30 cellular contexts compared by ENCODE assay signal in the genomic region with DNA sequence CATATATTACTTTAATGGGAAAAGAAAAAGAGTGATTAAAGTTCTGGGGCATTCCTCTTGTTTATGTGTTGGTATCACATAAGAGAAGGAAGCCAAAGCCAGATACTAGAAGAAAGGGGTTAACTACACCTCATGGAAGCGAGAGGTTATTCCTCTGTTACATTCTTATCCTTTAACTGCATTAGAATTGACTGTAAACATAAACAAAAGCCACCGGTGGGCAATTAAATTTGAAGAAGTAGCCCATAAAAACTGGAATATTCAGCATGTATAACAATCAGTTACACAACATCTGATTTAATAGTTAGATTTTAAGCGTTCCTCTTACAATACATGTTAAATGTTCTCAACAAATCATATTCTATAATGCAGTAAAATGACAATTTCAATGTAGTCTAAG.
"Had no signal": no experiment of that assay in that cellular context is flagged by ENCODE, and none has a peak within 500 bp of the region (broad histone marks: within the 10 kb centered on the region; RNA-seq: fewer than 3 reads in every experiment).

No MANE protein-coding gene starts in this region.

- H3K79me2 ChIP-seq: parathyroid adenoma had no signal

- H3K4me3 ChIP-seq: ovary, psoas muscle, skin epidermis, smooth muscle cell, spleen, suprapubic skin, testis, tibial artery, transverse colon, upper lobe of right lung, uterus had no signal

- H3K4me1 ChIP-seq: psoas muscle, spleen, suprapubic skin, testis, tibial artery, upper lobe of right lung, uterus had no signal

- H2AFZ ChIP-seq: parathyroid adenoma had no signal

- H3K9me3 ChIP-seq: ovary, psoas muscle, spleen, suprapubic skin, testis, tibial artery, transverse colon, upper lobe of right lung, uterus had no signal

- H3K9ac ChIP-seq: parathyroid adenoma had no signal

- DNase-seq: naive B cell; occipital lobe; ovary; posterior cingulate gyrus; psoas muscle; right cardiac atrium; spleen; stimulated activated CD4-positive, alpha-beta T cell treated with anti-CD3 and anti-CD28 coated beads, Interleukin-12 subunit alpha, Interleukin-12 subunit beta, amount 100 ng/mL, for 4 hours; stimulated activated CD4-positive, alpha-beta T cell treated with anti-CD3 and anti-CD28 coated beads, Interleukin-1b, Interleukin-23, amount 100 ng/mL, for 48 hours; stimulated activated CD4-positive, alpha-beta T cell treated with anti-CD3 and anti-CD28 coated beads, Interleukin-4, amount 100 ng/mL, for 1 hour; stimulated activated CD4-positive, alpha-beta T cell treated with anti-CD3 and anti-CD28 coated beads, Interleukin-4, amount 100 ng/mL, for 4 hours; stimulated activated CD8-positive, alpha-beta memory T cell treated with anti-CD3 and anti-CD28 coated beads, Interleukin-4, amount 100 ng/mL, for 48 hours; stimulated activated naive CD4-positive, alpha-beta T cell; stimulated activated naive CD8-positive, alpha-beta T cell treated with anti-CD3 and anti-CD28 coated beads, Interleukin-15, amount 100 ng/mL, for 72 hours; stimulated activated naive CD8-positive, alpha-beta T cell treated with anti-CD3 and anti-CD28 coated beads, Interleukin-15, Interleukin-2, amounts not matched to agents 100 U/mL and 50 U/mL, for 24 hours; testis; tibial artery; transverse colon; upper lobe of right lung; uterus had no signal

- H3K36me3 ChIP-seq: ovary, spleen, suprapubic skin, tibial artery, transverse colon, upper lobe of right lung, uterus had no signal

- H3K36me3 Mint-ChIP-seq: natural killer cell treated with Interleukin-12 subunit alpha and Interleukin-12 subunit beta and Interleukin-15 and Interleukin-18, amount 100 ng/mL, for 72 hours; type B pancreatic cell had no signal

- H3K4me2 ChIP-seq: smooth muscle cell had no signal

- H3K4me3 Mint-ChIP-seq: naive B cell; naive thymus-derived CD8-positive, alpha-beta T cell; natural killer cell treated with Interleukin-12 subunit alpha and Interleukin-12 subunit beta and Interleukin-15 and Interleukin-18, amount 100 ng/mL, for 72 hours; neural crest cell; stimulated activated memory B cell treated with anti-CD40 and anti-IgM and Interleukin-4, amounts not matched to agents 10 μg/mL and 1 μg/mL and 100 μg/mL, for 72 hours; stimulated activated naive CD8-positive, alpha-beta T cell treated with anti-CD3 and anti-CD28 coated beads, Interleukin-15, amount 100 ng/mL, for 72 hours; type B pancreatic cell had no signal

- H3K27ac ChIP-seq: ovary, parathyroid adenoma, psoas muscle, skin epidermis, spleen, suprapubic skin, testis, tibial artery, transverse colon, upper lobe of right lung, uterus had no signal

- H3K9me3 Mint-ChIP-seq: naive B cell; naive thymus-derived CD8-positive, alpha-beta T cell; natural killer cell treated with Interleukin-12 subunit alpha and Interleukin-12 subunit beta and Interleukin-15 and Interleukin-18, amount 100 ng/mL, for 72 hours; neural crest cell; stimulated activated memory B cell treated with anti-CD40 and anti-IgM and Interleukin-4, amounts not matched to agents 10 μg/mL and 1 μg/mL and 100 μg/mL, for 72 hours; stimulated activated naive CD8-positive, alpha-beta T cell treated with anti-CD3 and anti-CD28 coated beads, Interleukin-15, amount 100 ng/mL, for 72 hours; type B pancreatic cell had no signal

- H3K27me3 Mint-ChIP-seq: naive B cell; naive thymus-derived CD8-positive, alpha-beta T cell; natural killer cell treated with Interleukin-12 subunit alpha and Interleukin-12 subunit beta and Interleukin-15 and Interleukin-18, amount 100 ng/mL, for 72 hours; progenitor cell of endocrine pancreas; stimulated activated memory B cell treated with anti-CD40 and anti-IgM and Interleukin-4, amounts not matched to agents 10 μg/mL and 1 μg/mL and 100 μg/mL, for 72 hours; stimulated activated naive CD8-positive, alpha-beta T cell treated with anti-CD3 and anti-CD28 coated beads, Interleukin-15, amount 100 ng/mL, for 72 hours; type B pancreatic cell had no signal

- H3K4me1 Mint-ChIP-seq: stimulated activated memory B cell treated with anti-CD40 and anti-IgM and Interleukin-4, amounts not matched to agents 10 μg/mL and 1 μg/mL and 100 μg/mL, for 72 hours; stimulated activated naive CD8-positive, alpha-beta T cell treated with anti-CD3 and anti-CD28 coated beads, Interleukin-15, amount 100 ng/mL, for 72 hours had no signal

- H3K27ac Mint-ChIP-seq: naive B cell; naive thymus-derived CD8-positive, alpha-beta T cell; natural killer cell treated with Interleukin-12 subunit alpha and Interleukin-12 subunit beta and Interleukin-15 and Interleukin-18, amount 100 ng/mL, for 72 hours; progenitor cell of endocrine pancreas; stimulated activated memory B cell treated with anti-CD40 and anti-IgM and Interleukin-4, amounts not matched to agents 10 μg/mL and 1 μg/mL and 100 μg/mL, for 72 hours; stimulated activated naive CD8-positive, alpha-beta T cell treated with anti-CD3 and anti-CD28 coated beads, Interleukin-15, amount 100 ng/mL, for 72 hours; type B pancreatic cell had no signal

- H3K27me3 ChIP-seq: ovary, spleen, suprapubic skin, testis, tibial artery, transverse colon, upper lobe of right lung, uterus had no signal
